Comparison of ENCODE assay signal across 38 cellular contexts in genomic region chr11:1030086-1030485, GRCh38. TPM values are rescaled to one million over a fixed set of nuclear protein-coding genes. Genes with fewer than 3 reads are reported as not detected.
"Had no signal": no experiment of that assay in that cellular context is flagged by ENCODE, and none has a peak within 500 bp of the region (broad histone marks: within the 10 kb centered on the region; RNA-seq: fewer than 3 reads in every experiment).

No MANE protein-coding gene starts in this region.

- H3K4me3 ChIP-seq: MG63 had no signal

- H3K9me3 ChIP-seq: MG63 had no signal

- DNase-seq: Kasumi-1, KBM-7, KG1, MG63, MM.1S, MV-4-11, NCI-H1048, NCI-H1092, NCI-H1092 treated with DMSO at 0.1 percent for 48 hours, NCI-H1105, NCI-H1105 treated with DMSO at 0.1 percent for 48 hours, NCI-H1417, NCI-H1417 treated with DMSO at 0.1 percent for 48 hours, NCI-H1436, NCI-H1436 treated with DMSO at 0.1 percent for 48 hours, NCI-H146, NCI-H1694, NCI-H1694 treated with DMSO at 0.1 percent for 48 hours, NCI-H187, NCI-H187 treated with DMSO at 0.1 percent for 48 hours, NCI-H1930, NCI-H2029, NCI-H2029 treated with DMSO at 0.1 percent for 48 hours, NCI-H2081, NCI-H2081 treated with DMSO at 0.1 percent for 48 hours, NCI-H2107, NCI-H2171, NCI-H2171 treated with DMSO at 0.1 percent for 48 hours, NCI-H2227 treated with DMSO at 0.1 percent for 48 hours, NCI-H226, NCI-H345, NCI-H446, NCI-H446 treated with DMSO at 0.1 percent for 48 hours had no signal

- H3K9ac ChIP-seq: KMS-11 had no signal

- H3K27me3 ChIP-seq: MG63 had no signal

- H3K27ac ChIP-seq: KMS-11 had no signal

- H3K36me3 ChIP-seq: MG63 had no signal

- H3K4me2 ChIP-seq: KMS-11 had no signal

RNA-seq across cellular contexts. Expression of gene MUC6, which starts 6.4 kb away (rescaled TPM):
- total RNA-seq: LHCN-M2, M059J, MCF 10A, NCI-H460 had no signal

RNA-seq across cellular contexts. Expression of gene MUC2, which starts 44.6 kb away (rescaled TPM):
- total RNA-seq: LHCN-M2, M059J, NCI-H460 had no signal
